ENCODE assay signal across 14 cellular contexts in the genomic region with DNA sequence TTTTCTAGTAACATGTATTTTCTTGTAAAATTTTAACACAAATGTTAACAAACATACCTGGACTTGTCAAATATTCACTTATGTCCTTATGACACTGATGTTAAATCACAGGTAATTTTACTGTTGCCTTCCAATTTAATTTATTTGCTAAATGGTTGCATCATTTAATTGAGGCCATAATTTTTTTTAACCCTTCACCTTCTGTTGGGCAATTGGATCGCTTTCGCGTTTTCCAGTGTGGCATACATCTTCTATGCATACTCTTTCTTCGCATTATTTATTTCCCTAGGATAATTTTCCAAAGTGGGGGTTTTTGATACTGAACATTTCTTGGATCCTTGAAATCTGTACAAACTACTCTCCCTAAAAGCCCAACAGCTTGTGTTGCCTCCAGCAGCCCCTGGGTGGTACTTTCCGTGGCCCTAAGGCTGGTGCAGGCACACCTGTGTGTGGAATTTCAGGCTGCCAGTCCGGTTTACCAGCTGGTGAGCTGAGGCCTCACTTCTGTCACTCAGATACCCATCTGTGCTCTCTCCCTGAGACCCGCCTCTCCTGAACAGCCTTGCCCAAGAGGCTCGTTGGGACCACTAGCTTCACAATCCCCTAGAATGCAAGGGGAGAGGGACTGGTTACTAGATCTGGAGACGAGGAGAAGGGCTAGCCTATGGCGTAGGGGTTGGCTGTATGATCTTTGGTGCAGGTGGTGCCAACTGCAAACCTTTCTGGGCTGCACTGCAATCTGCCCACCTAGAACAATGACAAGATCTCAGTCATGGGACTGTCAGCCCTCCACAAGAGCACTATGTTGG. TPM values are rescaled to one million over a fixed set of nuclear protein-coding genes. Genes with fewer than 3 reads are reported as not detected.
A peak's percentile ranks its signal among the peaks of the same experiment; 100 is the strongest.
DNase-seq lines count a peak whose midpoint lies in the region; ATAC-seq, FAIRE-seq and TF ChIP-seq lines count a peak whose summit lies in the region.
"Had no signal": no experiment of that assay in that cellular context is flagged by ENCODE, and none has a peak within 500 bp of the region (broad histone marks: within the 10 kb centered on the region; RNA-seq: fewer than 3 reads in every experiment).

No MANE protein-coding gene starts in this region.

- H3K27me3 ChIP-seq in stomach (no peaks in the 10 kb centered on the region), tibial nerve (no peaks in the 10 kb centered on the region)

- H3K36me3 ChIP-seq in stomach, result peaks cover 0 to 6% (median 3%) of the 10 kb centered on the region in 4 donors
- peaks cover 0 to 11% (median 0%) of the 10 kb centered on the region in 3 donors for H3K36me3 ChIP-seq in tibial nerve

- H3K4me3 ChIP-seq in stomach (no peak overlapping the region), tibial nerve (no peak overlapping the region)
- H3K4me3 ChIP-seq: GM12878 had no signal

- CTCF ChIA-PET in activated CD4-positive, alpha-beta memory T cell treated with anti-CD3 and anti-CD28 coated beads for 36 hours (lab: Charles Lee), result interaction anchor here (1.5 to 1.8 kb wide), 3 partner anchors 13 to 191 kb away, joined by 3 to 9 read pairs (median 8); a partner anchor contains a TSS
- CTCF ChIA-PET in activated CD4-positive, alpha-beta memory T cell treated with anti-CD3 and anti-CD28 coated beads, Interleukin-2, amount 10 ng/mL, durations not matched to agents 7 days and 5 days (lab: Charles Lee), result interaction anchor here (1.3 kb wide), 1 partner anchor 17 kb away, joined by 3 read pairs; no protein-coding TSS in a partner anchor

- 55 to 73% (median 61%) methylated on average over 10 of the region's 10 CpGs for WGBS in stomach, 5 donors
- 78 to 80% methylated on average over 8 to 10 of the region's 10 CpGs for WGBS in tibial nerve, 2 donors

- no peak for TF ChIP-seq EP300 in stomach (IDR thresholded peaks at IDR 0.05)
- no peak for TF ChIP-seq EP300 in tibial nerve (IDR thresholded peaks at IDR 0.05)

- POLR2A ChIA-PET in activated CD4-positive, alpha-beta memory T cell treated with anti-CD3 and anti-CD28 coated beads for 36 hours (lab: Charles Lee), result interaction anchor here (0.8 to 4.7 kb wide), 2 partner anchors 12 to 13 kb away, joined by 3 to 18 read pairs; a partner anchor contains a TSS
- POLR2A ChIA-PET in activated CD4-positive, alpha-beta memory T cell treated with anti-CD3 and anti-CD28 coated beads, Interleukin-2, amount 10 ng/mL, durations not matched to agents 7 days and 5 days (lab: Charles Lee), result interaction anchor here (0.7 to 4.7 kb wide), 6 partner anchors 10 to 250 kb away, joined by 3 to 43 read pairs (median 6); a partner anchor contains a TSS

- H3K27ac ChIP-seq in stomach, result peak overlapping the region; percentile 15 to 79 (median 59)
- H3K27ac ChIP-seq in tibial nerve, result no peak overlapping the region
- H3K27ac ChIP-seq: epithelial cell of prostate had no signal

- no peaks in the 10 kb centered on the region for H3K9me3 Mint-ChIP-seq in activated CD4-positive, alpha-beta memory T cell treated with anti-CD3 and anti-CD28 coated beads for 36 hours
- no peaks in the 10 kb centered on the region for H3K9me3 Mint-ChIP-seq in activated CD4-positive, alpha-beta memory T cell treated with anti-CD3 and anti-CD28 coated beads, Interleukin-2, amount 10 ng/mL, durations not matched to agents 7 days and 5 days

- no peak overlapping the region for H3K4me3 Mint-ChIP-seq in activated CD4-positive, alpha-beta memory T cell treated with anti-CD3 and anti-CD28 coated beads for 36 hours
- no peak overlapping the region for H3K4me3 Mint-ChIP-seq in activated CD4-positive, alpha-beta memory T cell treated with anti-CD3 and anti-CD28 coated beads, Interleukin-2, amount 10 ng/mL, durations not matched to agents 7 days and 5 days

- DNase-seq in activated CD4-positive, alpha-beta memory T cell treated with anti-CD3 and anti-CD28 coated beads for 36 hours, result peak; percentile 11
- no peak for DNase-seq in activated CD4-positive, alpha-beta memory T cell treated with anti-CD3 and anti-CD28 coated beads, Interleukin-2, amount 10 ng/mL, durations not matched to agents 7 days and 5 days
- DNase-seq in NCI-H510A treated with DMSO at 0.1 percent for 48 hours (lab: John Stamatoyannopoulos, UW), result peak; percentile 67
- DNase-seq in stomach, result peak; percentile 68
- no peak for DNase-seq in germinal center (ENCODE audit: low spot score)
- DNase-seq in tibial nerve (ENCODE audit: low spot score in 2 of 2), result no peak
- no peak for DNase-seq in RCC 7860 (ENCODE audit: low spot score)
- DNase-seq: activated gamma-delta T cell treated with Interleukin-2 at 50 U/mL for 16 hours; nucleus accumbens; stimulated activated CD4-positive, alpha-beta T cell treated with anti-CD3 and anti-CD28 coated beads, Interleukin-15, amount 100 ng/mL, for 24 hours had no signal

- H3K4me1 ChIP-seq in stomach (peaks cover 65 to 83% (median 75%) of the 10 kb centered on the region in 4 donors), tibial nerve (peaks cover 0 to 35% (median 4%) of the 10 kb centered on the region in 4 donors)

- intact Hi-C loops in activated CD4-positive, alpha-beta memory T cell treated with anti-CD3 and anti-CD28 coated beads for 36 hours (cut with micrococcal nuclease), result no loop called here
- intact Hi-C loops in stomach (cut with DNase I; ENCODE audit: low total_unique reads), result no loop called here

- no peak for TF ChIP-seq CTCF in stomach (IDR thresholded peaks at IDR 0.05)
- TF ChIP-seq CTCF in tibial nerve (IDR thresholded peaks at IDR 0.05), result no peak

- peak; percentile 62 for ATAC-seq in esophagus mucosa
- ATAC-seq: GM12878 had no signal

- no peaks in the 10 kb centered on the region for H3K27me3 Mint-ChIP-seq in activated CD4-positive, alpha-beta memory T cell treated with anti-CD3 and anti-CD28 coated beads for 36 hours
- no peaks in the 10 kb centered on the region for H3K27me3 Mint-ChIP-seq in activated CD4-positive, alpha-beta memory T cell treated with anti-CD3 and anti-CD28 coated beads, Interleukin-2, amount 10 ng/mL, durations not matched to agents 7 days and 5 days

- H3K9me3 ChIP-seq in stomach (no peaks in the 10 kb centered on the region), tibial nerve (no peaks in the 10 kb centered on the region)

- peaks cover 2% of the 10 kb centered on the region for H3K36me3 Mint-ChIP-seq in activated CD4-positive, alpha-beta memory T cell treated with anti-CD3 and anti-CD28 coated beads for 36 hours
- H3K36me3 Mint-ChIP-seq in activated CD4-positive, alpha-beta memory T cell treated with anti-CD3 and anti-CD28 coated beads, Interleukin-2, amount 10 ng/mL, durations not matched to agents 7 days and 5 days (ENCODE audit: low read depth), result peaks cover 7% of the 10 kb centered on the region

- H3K4me1 Mint-ChIP-seq in activated CD4-positive, alpha-beta memory T cell treated with anti-CD3 and anti-CD28 coated beads for 36 hours (ENCODE audit: low read depth), result peaks cover 59% of the 10 kb centered on the region
- peaks cover 58% of the 10 kb centered on the region for H3K4me1 Mint-ChIP-seq in activated CD4-positive, alpha-beta memory T cell treated with anti-CD3 and anti-CD28 coated beads, Interleukin-2, amount 10 ng/mL, durations not matched to agents 7 days and 5 days

- H3K27ac Mint-ChIP-seq in activated CD4-positive, alpha-beta memory T cell treated with anti-CD3 and anti-CD28 coated beads for 36 hours, result no peak overlapping the region
- H3K27ac Mint-ChIP-seq in activated CD4-positive, alpha-beta memory T cell treated with anti-CD3 and anti-CD28 coated beads, Interleukin-2, amount 10 ng/mL, durations not matched to agents 7 days and 5 days, result no peak overlapping the region

- no peak for TF ChIP-seq POLR2A in stomach (IDR thresholded peaks at IDR 0.05)
- TF ChIP-seq POLR2A in tibial nerve (IDR thresholded peaks at IDR 0.05), result no peak

- FAIRE-seq in RCC 7860 (lab: Jason Lieb, UNC), result no peak
- FAIRE-seq: GM12878, urothelium cell line had no signal

RNA-seq across cellular contexts. Expression of a gene that starts 11.2 kb away (rescaled TPM):
- under 1 TPM; 0.26 to 0.31 TPM for total RNA-seq in activated CD4-positive, alpha-beta memory T cell treated with anti-CD3 and anti-CD28 coated beads for 36 hours
- under 1 TPM; 0.30 to 0.33 TPM for total RNA-seq in activated CD4-positive, alpha-beta memory T cell treated with anti-CD3 and anti-CD28 coated beads, Interleukin-2, amount 10 ng/mL, durations not matched to agents 7 days and 5 days
- total RNA-seq in esophagus mucosa, result not detected
- total RNA-seq in stomach, result not detected
- under 1 TPM in 2 of 3 donors, not detected in 1; 0.19 to 0.31 TPM for polyA plus RNA-seq in stomach
- not detected for total RNA-seq in tibial nerve

RNA-seq across cellular contexts. Expression of a gene that starts 15.8 kb away (rescaled TPM):
- total RNA-seq in activated CD4-positive, alpha-beta memory T cell treated with anti-CD3 and anti-CD28 coated beads for 36 hours, result 1 to 10 TPM; 1.8 to 2.3 TPM
- 1 to 10 TPM; 3.7 to 4.5 TPM for total RNA-seq in activated CD4-positive, alpha-beta memory T cell treated with anti-CD3 and anti-CD28 coated beads, Interleukin-2, amount 10 ng/mL, durations not matched to agents 7 days and 5 days
- total RNA-seq in esophagus mucosa, result 2.0 TPM
- 10 to 100 TPM in 1 of 5 donors, 1 to 10 TPM in 3, not detected in 1; 1.1 to 12.3 (median 1.3) TPM for total RNA-seq in stomach
- 1 to 10 TPM; 1.4 to 2.9 (median 2.4) TPM for polyA plus RNA-seq in stomach
- total RNA-seq in tibial nerve, result 1 to 10 TPM; 1.1 to 4.3 (median 3.8) TPM

RNA-seq across cellular contexts. Expression of a gene that starts 23.3 kb away (rescaled TPM):
- 10 to 100 TPM; 21.0 to 22.7 TPM for total RNA-seq in activated CD4-positive, alpha-beta memory T cell treated with anti-CD3 and anti-CD28 coated beads for 36 hours
- 10 to 100 TPM; 27.3 to 36.2 TPM for total RNA-seq in activated CD4-positive, alpha-beta memory T cell treated with anti-CD3 and anti-CD28 coated beads, Interleukin-2, amount 10 ng/mL, durations not matched to agents 7 days and 5 days
- 8.0 TPM for total RNA-seq in esophagus mucosa
- 100 to 1,000 TPM in 3 of 5 donors, 10 to 100 TPM in 2; 28.1 to 335 (median 113) TPM for total RNA-seq in stomach
- polyA plus RNA-seq in stomach, result 10 to 100 TPM; 31.4 to 60.0 (median 51.3) TPM
- total RNA-seq in tibial nerve, result 100 to 1,000 TPM in 1 of 4 donors, 10 to 100 TPM in 3; 80.8 to 103 (median 91.5) TPM

RNA-seq across cellular contexts. Expression of a gene that starts 35.2 kb away (rescaled TPM):
- 10 to 100 TPM; 66.8 to 67.8 TPM for total RNA-seq in activated CD4-positive, alpha-beta memory T cell treated with anti-CD3 and anti-CD28 coated beads for 36 hours
- 10 to 100 TPM; 60.0 to 61.7 TPM for total RNA-seq in activated CD4-positive, alpha-beta memory T cell treated with anti-CD3 and anti-CD28 coated beads, Interleukin-2, amount 10 ng/mL, durations not matched to agents 7 days and 5 days
- 3.7 TPM for total RNA-seq in esophagus mucosa
- total RNA-seq in stomach, result 10 to 100 TPM in 2 of 5 donors, 1 to 10 TPM in 3; 2.3 to 24.9 (median 4.2) TPM
- polyA plus RNA-seq in stomach, result 1 to 10 TPM; 2.3 to 8.1 (median 4.9) TPM
- total RNA-seq in tibial nerve, result 1 to 10 TPM; 1.3 to 4.2 (median 1.8) TPM

Comparison
In these comparisons a context has a peak if more than half of its experiments do, and no peak if none do; other contexts are left out.
1. DNase-seq: peak in activated CD4-positive, alpha-beta memory T cell treated with anti-CD3 and anti-CD28 coated beads for 36 hours (single experiment), NCI-H510A treated with DMSO at 0.1 percent for 48 hours (single experiment) and stomach (single experiment); none in activated CD4-positive, alpha-beta memory T cell treated with anti-CD3 and anti-CD28 coated beads, Interleukin-2, amount 10 ng/mL, durations not matched to agents 7 days and 5 days (single experiment), germinal center (single experiment), tibial nerve (0 of 2) and RCC 7860 (single experiment).
2. H3K27ac ChIP-seq: peak in stomach (5 of 5); none in tibial nerve (0 of 4).